In the genomic region with DNA sequence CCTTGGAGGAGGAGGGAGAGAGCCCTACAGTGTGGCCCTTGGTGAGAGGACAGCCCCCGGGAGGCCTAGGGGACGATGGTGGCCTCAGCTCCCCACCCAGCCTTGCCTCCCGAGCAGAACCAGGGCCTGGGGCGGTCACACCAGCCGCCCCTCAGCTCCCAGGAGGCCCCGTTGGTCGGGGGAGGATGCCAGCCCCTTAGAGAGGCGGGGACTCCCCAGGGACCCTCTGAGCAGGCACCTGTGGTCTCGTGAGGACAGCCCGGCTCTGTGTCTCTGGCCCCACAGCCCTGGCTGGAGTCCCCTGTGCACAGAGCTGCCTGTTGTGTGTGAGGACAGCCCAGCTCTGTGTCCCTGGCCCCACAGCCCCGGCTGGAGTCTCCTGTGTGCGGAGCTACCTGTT, we compare ENCODE assay signal across 19 cellular contexts.
DNase-seq lines count a peak whose midpoint lies in the region; ATAC-seq and TF ChIP-seq lines count a peak whose summit lies in the region.
"Had no signal": no experiment of that assay in that cellular context is flagged by ENCODE, and none has a peak within 500 bp of the region (broad histone marks: within the 10 kb centered on the region; RNA-seq: fewer than 3 reads in every experiment).

No MANE protein-coding gene starts in this region.

- no TSS peak for BruUV-seq in A673 (replicated peaks; lab: Mats Ljungman, UMichigan)

- H3K9me3 ChIP-seq in A673 (ENCODE audit: low read depth, low read length, poor library complexity, severe bottlenecking) (no peaks in the 10 kb centered on the region), HUES48 (ENCODE audit: control insufficient read depth, insufficient read depth, low read length) (no peaks in the 10 kb centered on the region), neural progenitor cell (ENCODE audit: low read depth) (no peaks in the 10 kb centered on the region)
- H3K9me3 ChIP-seq: upper lobe of left lung had no signal

- no peak for ATAC-seq in GM21360 (IDR thresholded peaks at IDR 0.05; ENCODE audit: unreplicated experiment)
- ATAC-seq: activated CD4-positive, CD25-positive, alpha-beta regulatory T cell treated with anti-CD3 and anti-CD28 coated beads, Interleukin-2, amount 50 U/mL, for 24 hours; left colon; natural killer cell treated with Interleukin-12 subunit alpha and Interleukin-12 subunit beta and Interleukin-15 and Interleukin-18, amount 100 ng/mL, for 72 hours had no signal

- no peak for DNase-seq in A673 (ENCODE audit: low spot score)
- DNase-seq in chondrocyte (ENCODE audit: low spot score) = no peak
- DNase-seq in neural progenitor cell (ENCODE audit: low spot score) = no peak
- no peak for DNase-seq in endothelial cell (ENCODE audit: low spot score)
- no peak for DNase-seq in NCI-H2081 (lab: John Stamatoyannopoulos, UW)
- DNase-seq in glomerular visceral epithelial cell (ENCODE audit: extremely low spot score) = no peak
- DNase-seq: activated naive CD4-positive, alpha-beta T cell treated with Interleukin-2 at 50 U/mL for 16 hours; DMS153; H7; left colon; NCI-H1105 treated with DMSO at 0.1 percent for 48 hours; NCI-H446 treated with DMSO at 0.1 percent for 48 hours; stimulated activated CD4-positive, alpha-beta T cell treated with anti-CD3 and anti-CD28 coated beads, Interleukin-4, amount 100 ng/mL, for 4 hours had no signal

- no peaks in the 10 kb centered on the region for H3K79me2 ChIP-seq in neural progenitor cell (ENCODE audit: low read depth)

- H3K27ac Mint-ChIP-seq in chondrocyte (ENCODE audit: unreplicated experiment) (peak overlapping the region; percentile 32), neural progenitor cell (no peak overlapping the region), endothelial cell (ENCODE audit: unreplicated experiment) (no peak overlapping the region)
- H3K27ac Mint-ChIP-seq: natural killer cell treated with Interleukin-12 subunit alpha and Interleukin-12 subunit beta and Interleukin-15 and Interleukin-18, amount 100 ng/mL, for 72 hours; T-helper 1 cell treated with Interleukin-12 subunit alpha and Interleukin-12 subunit beta and Interleukin-4 antibody, amounts not matched to agents 30 μg/mL and 1 μg/mL, for 36 hours had no signal

- H3K4me1 Mint-ChIP-seq in chondrocyte (ENCODE audit: low read depth) = peaks cover 38% of the 10 kb centered on the region
- H3K4me1 Mint-ChIP-seq in neural progenitor cell = peaks cover 53% of the 10 kb centered on the region
- H3K4me1 Mint-ChIP-seq in endothelial cell (ENCODE audit: unreplicated experiment) = peaks cover 4% of the 10 kb centered on the region

- no peak overlapping the region for H3K4me3 Mint-ChIP-seq in chondrocyte (ENCODE audit: unreplicated experiment)
- no peak overlapping the region for H3K4me3 Mint-ChIP-seq in neural progenitor cell
- H3K4me3 Mint-ChIP-seq in endothelial cell (ENCODE audit: unreplicated experiment) = no peak overlapping the region
- H3K4me3 Mint-ChIP-seq: natural killer cell treated with Interleukin-12 subunit alpha and Interleukin-12 subunit beta and Interleukin-15 and Interleukin-18, amount 100 ng/mL, for 72 hours; T-helper 1 cell treated with Interleukin-12 subunit alpha and Interleukin-12 subunit beta and Interleukin-4 antibody, amounts not matched to agents 30 μg/mL and 1 μg/mL, for 36 hours had no signal

- peaks cover 17% of the 10 kb centered on the region for H4K20me1 ChIP-seq in neural progenitor cell (ENCODE audit: low read depth)

- intact Hi-C loops in A673 (cut with micrococcal nuclease; ENCODE audit: unreplicated experiment) = no loop called here

- H3K27ac ChIP-seq in A673 (ENCODE audit: low read depth, low read length, poor library complexity, severe bottlenecking) = peak overlapping the region; percentile 93
- H3K27ac ChIP-seq in HUES48 (ENCODE audit: low read depth, low read length) = peak overlapping the region; percentile 55
- peak overlapping the region; percentile 63 for H3K27ac ChIP-seq in neural progenitor cell

- TF ChIP-seq CTCF in A673 (conservative IDR thresholded peaks at IDR 0.05; ENCODE audit: low read depth, low read length) (no peak), chondrocyte (IDR thresholded peaks at IDR 0.05) (no peak), neural progenitor cell (IDR thresholded peaks at IDR 0.05) (no peak), endothelial cell (IDR thresholded peaks at IDR 0.05; ENCODE audit: unreplicated experiment) (no peak)

- H3K27me3 Mint-ChIP-seq in chondrocyte (ENCODE audit: low read depth) (no peaks in the 10 kb centered on the region), neural progenitor cell (ENCODE audit: insufficient read depth, low read depth) (peaks cover 10% of the 10 kb centered on the region), endothelial cell (ENCODE audit: unreplicated experiment) (peaks cover 8% of the 10 kb centered on the region)
- H3K27me3 Mint-ChIP-seq: natural killer cell treated with Interleukin-12 subunit alpha and Interleukin-12 subunit beta and Interleukin-15 and Interleukin-18, amount 100 ng/mL, for 72 hours had no signal

- H3F3A ChIP-seq in neural progenitor cell (ENCODE audit: low read depth) = peaks cover 33% of the 10 kb centered on the region

- peaks cover 54% of the 10 kb centered on the region for H3K4me1 ChIP-seq in A673 (ENCODE audit: insufficient read depth, low read length, poor library complexity, severe bottlenecking)
- H3K4me1 ChIP-seq in HUES48 (ENCODE audit: control insufficient read depth, insufficient read depth, low read length) = peaks cover 53% of the 10 kb centered on the region
- peaks cover 57% of the 10 kb centered on the region for H3K4me1 ChIP-seq in neural progenitor cell

- H3K9me3 Mint-ChIP-seq in chondrocyte (ENCODE audit: low read depth) (no peaks in the 10 kb centered on the region), neural progenitor cell (no peaks in the 10 kb centered on the region), endothelial cell (ENCODE audit: unreplicated experiment) (no peaks in the 10 kb centered on the region)
- H3K9me3 Mint-ChIP-seq: natural killer cell treated with Interleukin-12 subunit alpha and Interleukin-12 subunit beta and Interleukin-15 and Interleukin-18, amount 100 ng/mL, for 72 hours; T-helper 1 cell treated with Interleukin-12 subunit alpha and Interleukin-12 subunit beta and Interleukin-4 antibody, amounts not matched to agents 30 μg/mL and 1 μg/mL, for 36 hours had no signal

- POLR2A ChIA-PET in A673 (lab: Charles Lee; ENCODE audit: low non-redundant PET) = no interaction called here

- H3K4me2 ChIP-seq in neural progenitor cell = no peak overlapping the region

- H3K36me3 ChIP-seq in A673 (ENCODE audit: insufficient read depth, low read length, poor library complexity, severe bottlenecking) (peaks cover 3% of the 10 kb centered on the region), HUES48 (ENCODE audit: control insufficient read depth, insufficient read depth, low read length) (peaks cover 4% of the 10 kb centered on the region; the same call in 1 of the 2 replicates), neural progenitor cell (no peaks in the 10 kb centered on the region)

- H3K9ac ChIP-seq in HUES48 (ENCODE audit: low read depth, low read length) = no peak overlapping the region
- H3K9ac ChIP-seq in neural progenitor cell = no peak overlapping the region

- H3K27me3 ChIP-seq in A673 (replicated peaks; ENCODE audit: insufficient read depth, low read depth, low read length, poor library complexity) = no peaks in the 10 kb centered on the region
- H3K27me3 ChIP-seq in HUES48 (ENCODE audit: control insufficient read depth, insufficient read depth, low read length) = no peaks in the 10 kb centered on the region
- no peaks in the 10 kb centered on the region for H3K27me3 ChIP-seq in neural progenitor cell
- H3K27me3 ChIP-seq: upper lobe of left lung had no signal

- H2AFZ ChIP-seq in neural progenitor cell (replicated peaks) = no peak overlapping the region

- H3K36me3 Mint-ChIP-seq in chondrocyte (ENCODE audit: low read depth) = peaks cover 8% of the 10 kb centered on the region
- H3K36me3 Mint-ChIP-seq in neural progenitor cell = no peaks in the 10 kb centered on the region
- peaks cover 7% of the 10 kb centered on the region for H3K36me3 Mint-ChIP-seq in endothelial cell (ENCODE audit: low read depth, unreplicated experiment)
- H3K36me3 Mint-ChIP-seq: natural killer cell treated with Interleukin-12 subunit alpha and Interleukin-12 subunit beta and Interleukin-15 and Interleukin-18, amount 100 ng/mL, for 72 hours had no signal

- CTCF ChIA-PET in A673 (lab: Charles Lee) = no interaction called here

- H3K4me3 ChIP-seq in A673 (ENCODE audit: low read depth, low read length, poor library complexity, severe bottlenecking) (no peak overlapping the region), HUES48 (ENCODE audit: low read depth, low read length) (no peak overlapping the region), neural progenitor cell (no peak overlapping the region)
- H3K4me3 ChIP-seq: upper lobe of left lung had no signal
